Comparison of ENCODE assay signal across 8 cellular contexts in the genomic region with DNA sequence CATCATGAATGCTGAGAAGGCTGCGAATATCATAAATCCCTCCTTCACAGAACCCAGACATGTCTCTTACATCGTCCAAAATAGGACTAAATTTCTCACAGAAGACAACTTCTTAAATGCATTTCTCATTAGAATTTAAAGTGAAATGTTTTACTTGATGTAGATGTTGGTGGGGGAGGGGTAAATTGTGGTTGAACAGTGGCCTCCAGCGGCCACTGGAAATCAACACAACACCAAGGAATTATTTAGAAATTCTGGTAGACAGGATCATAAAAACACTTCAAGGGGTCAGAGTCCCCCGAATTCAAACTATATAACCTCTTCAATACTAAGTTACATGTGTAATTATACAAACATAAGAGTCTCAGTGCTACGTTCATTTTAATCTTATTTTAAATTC.
A peak's percentile ranks its signal among the peaks of the same experiment; 100 is the strongest.
DNase-seq lines count a peak whose midpoint lies in the region; ATAC-seq lines count a peak whose summit lies in the region.

No MANE protein-coding gene starts in this region.

- ATAC-seq in GM21367 (IDR thresholded peaks at IDR 0.05; ENCODE audit: unreplicated experiment) (peak; percentile 60), sciatic nerve (no peak)

- intact Hi-C loops in sciatic nerve (cut with DNase I): no loop called here

- peak; percentile 66 for DNase-seq in DMS53 (lab: John Stamatoyannopoulos, UW)
- peak; percentile 54 for DNase-seq in M059J (ENCODE audit: low read depth)
- DNase-seq in amniotic epithelial cell (ENCODE audit: low read depth): peak; percentile 33
- DNase-seq in kidney tubule cell (ENCODE audit: low spot score): peak; percentile 39
- DNase-seq in sciatic nerve (ENCODE audit: low spot score): no peak
- no peak for DNase-seq in activated T-cell treated with anti-CD3 and anti-CD28 coated beads, Interleukin-2, amount 50 U/mL, for 48 hours
- DNase-seq in GM19238 (ENCODE audit: insufficient read length, low spot score): no peak

Comparison
In these comparisons a context has a peak if more than half of its experiments do, and no peak if none do; other contexts are left out.
1. DNase-seq: peak in DMS53 (single experiment), M059J (single experiment), amniotic epithelial cell (single experiment) and kidney tubule cell (single experiment); none in sciatic nerve (single experiment), activated T-cell treated with anti-CD3 and anti-CD28 coated beads, Interleukin-2, amount 50 U/mL, for 48 hours (0 of 2) and GM19238 (single experiment).